In the genomic region with DNA sequence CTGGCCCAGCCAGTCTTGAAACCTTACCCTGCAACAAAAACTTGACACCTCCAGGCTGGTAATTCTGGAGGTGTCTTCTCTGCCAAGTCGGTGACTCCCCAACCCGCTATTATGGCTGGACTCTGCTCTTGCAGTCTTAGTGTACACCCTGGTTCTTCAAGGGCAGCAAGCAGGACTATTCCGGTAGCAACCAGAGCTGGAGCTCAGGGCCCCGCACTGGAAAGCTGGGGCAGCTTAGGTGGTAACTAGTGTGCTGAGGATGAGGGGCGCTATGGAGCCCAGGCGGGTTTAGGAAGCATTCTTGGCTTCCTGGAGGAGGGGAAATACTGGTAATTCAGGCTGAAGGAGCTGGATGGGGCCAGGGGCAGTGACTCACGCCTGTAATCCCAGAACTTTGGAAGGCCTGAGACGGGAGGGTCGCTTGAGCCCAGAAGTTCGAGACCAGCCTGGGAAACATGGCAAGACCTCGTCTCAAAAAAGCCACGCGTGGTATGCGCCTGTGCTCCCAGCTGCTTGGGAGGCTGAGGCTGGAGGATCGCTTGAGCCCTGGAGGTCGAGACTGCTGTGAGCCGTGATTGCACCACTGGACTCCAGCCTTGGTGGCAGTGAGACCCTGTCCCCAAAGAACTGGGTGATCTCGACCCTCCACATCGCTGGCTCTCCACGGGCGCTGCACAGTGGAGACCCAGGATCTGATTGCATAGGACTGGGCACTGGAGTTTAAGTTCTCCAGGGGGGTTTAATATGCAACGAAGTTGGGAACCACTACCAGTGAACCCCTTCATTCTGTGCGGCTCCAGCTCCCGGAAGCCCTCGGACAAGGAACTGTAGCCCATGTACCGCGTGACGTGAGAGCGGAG, we compare ENCODE assay signal across 6 cellular contexts. TPM values are rescaled to one million over a fixed set of nuclear protein-coding genes. Genes with fewer than 3 reads are reported as not detected.
DNase-seq lines count a peak whose midpoint lies in the region; ATAC-seq and TF ChIP-seq lines count a peak whose summit lies in the region.

No MANE protein-coding gene starts in this region.

- no peak overlapping the region for H4K5ac ChIP-seq in H9 (ENCODE audit: insufficient read length, low read depth, low read length)

- H3T11ph ChIP-seq in H9 (ENCODE audit: low read length): no peak overlapping the region

- no CpG with 5 or more reads among the region's 29 CpGs for WGBS in H9 (ENCODE audit: extremely low coverage, insufficient read length, low lambda C conversion rate)

- no peaks in the 10 kb centered on the region for H3K27me3 ChIP-seq in H9 (ENCODE audit: insufficient read depth, low read length)

- H3K9ac ChIP-seq in H9 (ENCODE audit: extremely low read depth, insufficient read length, low read length): no peak overlapping the region

- no peak overlapping the region for H3K27ac ChIP-seq in H9 (ENCODE audit: insufficient read length, low read depth, low read length)

- H3K27me3 Mint-ChIP-seq in H9 (ENCODE audit: low read depth): peaks cover 22% of the 10 kb centered on the region
- H3K27me3 Mint-ChIP-seq in natural killer cell (ENCODE audit: low read depth in 2 of 2): no peaks in the 10 kb centered on the region

- H2BK5ac ChIP-seq in H9 (ENCODE audit: insufficient read length, low read length): no peak overlapping the region

- H4K8ac ChIP-seq in H9 (replicated peaks; ENCODE audit: insufficient read length, low read depth, low read length): no peak overlapping the region

- H3K23ac ChIP-seq in H9 (ENCODE audit: insufficient read length, low read depth, low read length): no peak overlapping the region

- no peak overlapping the region for H3K4ac ChIP-seq in H9 (ENCODE audit: low read depth, low read length)

- H3K79me1 ChIP-seq in H9 (ENCODE audit: insufficient read depth, low read depth, low read length, poor library complexity, severe bottlenecking): no peaks in the 10 kb centered on the region

- no peaks in the 10 kb centered on the region for H3K9me3 ChIP-seq in H9 (ENCODE audit: control insufficient read depth, low read depth, low read length)

- peaks cover 10 to 11% of the 10 kb centered on the region in 2 experiments for H3K4me1 Mint-ChIP-seq in H9
- H3K4me1 Mint-ChIP-seq in natural killer cell: peaks cover 8 to 16% of the 10 kb centered on the region in 2 donors

- no peak overlapping the region for H3K56ac ChIP-seq in H9 (ENCODE audit: insufficient read length, low read depth, low read length)

- no peak overlapping the region for H2BK12ac ChIP-seq in H9 (ENCODE audit: insufficient read length, low read depth, low read length)

- TF ChIP-seq CTCF in H9 (conservative IDR thresholded peaks at IDR 0.05) (peak; percentile 60), natural killer cell (IDR thresholded peaks at IDR 0.05) (no peak)

- no peak overlapping the region; the same call in 1 of the 2 replicates for H3K14ac ChIP-seq in H9 (ENCODE audit: insufficient read depth, low read length)

- H4K20me1 ChIP-seq in H9 (ENCODE audit: control insufficient read depth, insufficient read depth, insufficient read length): no peaks in the 10 kb centered on the region

- peaks cover 5 to 29% (median 28%) of the 10 kb centered on the region in 3 experiments; a peak in 6 of 7 replicates for H3K36me3 Mint-ChIP-seq in H9 (ENCODE audit: insufficient read depth in 1 of 3, low read depth in 3 of 3)
- H3K36me3 Mint-ChIP-seq in natural killer cell: no peaks in the 10 kb centered on the region

- no peaks in the 10 kb centered on the region for H3K4me1 ChIP-seq in H9 (ENCODE audit: insufficient read depth, low read length)

- no peak overlapping the region for H4K91ac ChIP-seq in H9 (ENCODE audit: insufficient read length, low read depth, low read length)

- no peak overlapping the region for H2BK120ac ChIP-seq in H9 (ENCODE audit: low read depth, low read length, poor library complexity, severe bottlenecking)

- H3K4me2 ChIP-seq in H9 (ENCODE audit: insufficient read depth, insufficient read length, low read length): peak overlapping the region; percentile 23

- no peak overlapping the region for H3K27ac Mint-ChIP-seq in H9
- H3K27ac Mint-ChIP-seq in natural killer cell: peak overlapping the region in 1 of 2 donors; percentile 82

- peaks cover 4% of the 10 kb centered on the region for H3K23me2 ChIP-seq in H9 (ENCODE audit: insufficient read length, low read depth, low read length, poor library complexity, severe bottlenecking)

- peak; percentile 86 for DNase-seq in H9
- peak; percentile 28 for DNase-seq in astrocyte of the hippocampus (ENCODE audit: low read depth, low spot score)
- no peak for DNase-seq in natural killer cell
- no peak for DNase-seq in stimulated activated CD4-positive, alpha-beta T cell treated with anti-CD3 and anti-CD28 coated beads, Interleukin-1b, Interleukin-23, amount 100 ng/mL, for 48 hours
- DNase-seq in hepatic stellate cell (ENCODE audit: low spot score): no peak
- no peak for DNase-seq in D341Med (ENCODE audit: low spot score)

- H3K9me3 Mint-ChIP-seq in H9 (no peaks in the 10 kb centered on the region), natural killer cell (no peaks in the 10 kb centered on the region)

- H3K79me2 ChIP-seq in H9 (ENCODE audit: insufficient read depth, low read length): no peaks in the 10 kb centered on the region

- no peak overlapping the region for H2BK15ac ChIP-seq in H9 (ENCODE audit: low read depth, low read length)

- H3K4me3 Mint-ChIP-seq in H9 (peak overlapping the region; percentile 71 to 86), natural killer cell (peak overlapping the region; percentile 89)

- no peak overlapping the region for H2AFZ ChIP-seq in H9 (ENCODE audit: low read length)

- no peak overlapping the region for H2AK5ac ChIP-seq in H9 (ENCODE audit: insufficient read length, low read length)

- no peak overlapping the region for H2BK20ac ChIP-seq in H9 (ENCODE audit: low read depth, low read length, poor library complexity, severe bottlenecking)

- intact Hi-C loops in natural killer cell (cut with micrococcal nuclease): no loop called here

- H3K18ac ChIP-seq in H9 (ENCODE audit: insufficient read length, low read depth, low read length): no peak overlapping the region

- peak in 1 of 3 donors; percentile 7 for ATAC-seq in natural killer cell

RNA-seq across cellular contexts. Expression of a gene that starts 10.6 kb away (rescaled TPM):
- total RNA-seq in H9 (2021) (1.9 and 2.3 TPM in 2 replicates), natural killer cell (1 to 10 TPM; 1.5 to 2.3 (median 2.2) TPM)

RNA-seq across cellular contexts. Expression of a gene that starts 25.6 kb away (rescaled TPM):
- 40.0 and 47.0 TPM in 2 replicates for total RNA-seq in H9 (2021)
- 10 to 100 TPM; 71.9 to 85.0 (median 82.0) TPM for total RNA-seq in natural killer cell

RNA-seq across cellular contexts. Expression of a gene that starts 39.3 kb away (rescaled TPM):
- 105 and 106 TPM in 2 replicates for total RNA-seq in H9 (2021)
- 10 to 100 TPM; 50.7 to 71.2 (median 67.4) TPM for total RNA-seq in natural killer cell

RNA-seq across cellular contexts. Expression of a gene that starts 45.4 kb away (rescaled TPM):
- total RNA-seq in H9 (2021): 23.3 and 24.6 TPM in 2 replicates
- 10 to 100 TPM; 24.1 to 40.0 (median 26.8) TPM for total RNA-seq in natural killer cell

RNA-seq across cellular contexts. Expression of a gene that starts 58.5 kb away (rescaled TPM):
- total RNA-seq in H9 (2021) (not detected in 2 replicates), natural killer cell (under 1 TPM; 0.14 to 0.93 (median 0.18) TPM)

Comparison
In these comparisons a context has a peak if more than half of its experiments do, and no peak if none do; other contexts are left out.
1. DNase-seq: peak in H9 (single experiment) and astrocyte of the hippocampus (single experiment); none in natural killer cell (single experiment), stimulated activated CD4-positive, alpha-beta T cell treated with anti-CD3 and anti-CD28 coated beads, Interleukin-1b, Interleukin-23, amount 100 ng/mL, for 48 hours (single experiment), hepatic stellate cell (single experiment) and D341Med (single experiment).